Comparison of ENCODE assay signal across 7 cellular contexts in genomic region chr21:6109774-6110173, GRCh38.
A peak's percentile ranks its signal among the peaks of the same experiment; 100 is the strongest.
DNase-seq lines count a peak whose midpoint lies in the region; ATAC-seq and TF ChIP-seq lines count a peak whose summit lies in the region.
"Not testable (repeated sequence)": the region's sequence is repeated elsewhere in the genome, so short reads cannot be mapped to it uniquely, and the experiment has no call there.

No MANE protein-coding gene starts in this region.

- 42% methylated on average over 4 of the region's 13 CpGs; no CpG with 5 or more reads in 4 of the 5 donors for WGBS in stomach, 5 donors

- not testable (repeated sequence) for H3K27ac ChIP-seq in Karpas-422 (ENCODE audit: low read length)
- H3K27ac ChIP-seq in stomach = peak overlapping the region in 3 of 5 donors; percentile 31 to 56 (median 38)

- intact Hi-C loops in Right ventricle myocardium inferior (cut with DNase I); stomach (cut with DNase I; ENCODE audit: low total_unique reads): not testable (repeated sequence)

- H3K9ac ChIP-seq in Karpas-422 (ENCODE audit: low read length) = not testable (repeated sequence)

- H3K36me3 ChIP-seq in Karpas-422 (ENCODE audit: insufficient read depth, low read length); stomach: not testable (repeated sequence)

- H3K4me3 ChIP-seq in Karpas-422 (ENCODE audit: low read length); stomach: not testable (repeated sequence)

- H3K9me3 ChIP-seq in Karpas-422 (ENCODE audit: low read length); stomach: not testable (repeated sequence)

- TF ChIP-seq CTCF in stomach (IDR thresholded peaks at IDR 0.05) = not testable (repeated sequence)

- not testable (repeated sequence) for ATAC-seq in Right ventricle myocardium inferior, left lobe of liver

- H3K27me3 ChIP-seq in Karpas-422 (ENCODE audit: low read length); stomach: not testable (repeated sequence)

- not testable (repeated sequence) for TF ChIP-seq POLR2A in stomach (IDR thresholded peaks at IDR 0.05)

- TF ChIP-seq EP300 in stomach (IDR thresholded peaks at IDR 0.05) = not testable (repeated sequence)

- H3K79me2 ChIP-seq in Karpas-422 (ENCODE audit: low read length) = not testable (repeated sequence)

- H3K9me2 ChIP-seq in Karpas-422 (replicated peaks; ENCODE audit: insufficient read depth, low read length) = not testable (repeated sequence)

- not testable (repeated sequence) for H4K20me1 ChIP-seq in Karpas-422 (ENCODE audit: insufficient read depth, low read depth, low read length)

- not testable (repeated sequence) for H2AFZ ChIP-seq in Karpas-422 (ENCODE audit: low read length)

- H3K4me1 ChIP-seq in Karpas-422 (ENCODE audit: low read length); stomach: not testable (repeated sequence)

- DNase-seq in Karpas-422 = peak; percentile 10
- peak; percentile 86 for DNase-seq in amniotic epithelial cell (ENCODE audit: low read depth)
- peak; percentile 43 for DNase-seq in dermis blood vessel endothelial cell
- DNase-seq in Right ventricle myocardium inferior (ENCODE audit: missing footprints) = peak; percentile 60
- peak; percentile 45 for DNase-seq in left lobe of liver (ENCODE audit: low spot score)
- DNase-seq in pons (ENCODE audit: low spot score) = peak; percentile 1
- DNase-seq in stomach = peak; percentile 33

- H3K4me2 ChIP-seq in Karpas-422 (ENCODE audit: low read depth, low read length, poor library complexity, severe bottlenecking) = not testable (repeated sequence)

Comparison
In these comparisons a context has a peak if more than half of its experiments do, and no peak if none do; other contexts are left out.
1. DNase-seq: peak in every context shown above with its lines; median percentile 86 in amniotic epithelial cell; 60 in Right ventricle myocardium inferior; 45 in left lobe of liver; 43 in dermis blood vessel endothelial cell; 33 in stomach; 10 in Karpas-422; 1 in pons.